20 cellular contexts compared by ENCODE assay signal in the genomic region with DNA sequence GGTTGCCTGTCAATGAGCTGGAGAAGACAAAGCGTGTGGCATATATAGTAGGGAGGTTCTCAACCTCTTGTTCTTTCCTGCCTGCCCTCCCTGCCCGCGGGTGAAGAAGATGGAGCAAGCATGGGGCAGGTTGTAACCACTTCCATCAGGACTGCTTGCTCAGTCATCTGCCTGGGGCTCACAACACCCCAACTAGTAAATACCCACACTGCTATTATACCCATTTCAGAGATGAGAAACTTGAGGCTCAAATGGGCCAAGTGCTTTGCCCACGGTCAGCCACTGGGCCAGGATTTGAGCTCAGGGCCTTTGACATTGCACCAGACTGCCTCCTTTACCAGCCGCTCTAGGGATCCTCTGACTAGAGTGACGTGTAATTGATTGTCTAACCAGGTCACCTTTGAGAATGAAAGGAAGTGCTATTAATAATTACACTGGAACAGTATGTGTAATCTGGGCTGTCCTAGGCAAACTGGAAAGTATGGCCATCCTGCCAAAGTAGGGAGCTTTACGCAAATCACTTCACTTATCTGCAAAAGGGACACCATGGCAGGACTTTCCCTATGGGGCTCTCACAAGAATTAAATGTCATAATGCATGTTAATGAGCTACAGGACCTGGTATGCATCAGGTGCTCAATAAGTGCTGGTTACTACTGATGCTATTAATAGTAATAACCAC. TPM values are rescaled to one million over a fixed set of nuclear protein-coding genes. Genes with fewer than 3 reads are reported as not detected.
DNase-seq lines count a peak whose midpoint lies in the region; ATAC-seq, FAIRE-seq and TF ChIP-seq lines count a peak whose summit lies in the region.
"Had no signal": no experiment of that assay in that cellular context is flagged by ENCODE, and none has a peak within 500 bp of the region (broad histone marks: within the 10 kb centered on the region; RNA-seq: fewer than 3 reads in every experiment).

No MANE protein-coding gene starts in this region.

- peak in 1 of 7 experiments; percentile 3 for TF ChIP-seq CTCF in body of pancreas (IDR thresholded peaks at IDR 0.05)

- no peak for FAIRE-seq in small intestine (lab: Jason Lieb, UNC)

- peak; percentile 60 for ATAC-seq in body of pancreas
- ATAC-seq: PC-3 had no signal

- H3K9me3 ChIP-seq in body of pancreas (no peaks in the 10 kb centered on the region), small intestine (ENCODE audit: control insufficient read depth, low read depth) (no peaks in the 10 kb centered on the region)
- H3K9me3 ChIP-seq: BLaER1, neutrophil, thyroid gland had no signal

- intact Hi-C loops in body of pancreas (cut with DNase I) = no loop called here

- no peak overlapping the region for H3K4me3 ChIP-seq in body of pancreas
- no peak overlapping the region for H3K4me3 ChIP-seq in small intestine (ENCODE audit: low read depth in 1 of 2, low read length in 2 of 2)
- H3K4me3 ChIP-seq: BLaER1, dorsolateral prefrontal cortex, smooth muscle cell, thyroid gland had no signal

- H3K27ac ChIP-seq in body of pancreas = peak overlapping the region; percentile 96 to 100 (median 99)
- peak overlapping the region; percentile 50 to 83 for H3K27ac ChIP-seq in small intestine (ENCODE audit: low read depth in 1 of 2, low read length in 1 of 2)
- H3K27ac ChIP-seq: BLaER1, neutrophil had no signal

- H3K27me3 ChIP-seq in body of pancreas (no peaks in the 10 kb centered on the region), small intestine (ENCODE audit: control insufficient read depth in 2 of 2, insufficient read depth in 2 of 2, low read length in 2 of 2) (no peaks in the 10 kb centered on the region)
- H3K27me3 ChIP-seq: thyroid gland had no signal

- H3K36me3 ChIP-seq in body of pancreas (replicated peaks in 1 of 2; ENCODE audit: insufficient read depth in 1 of 2, low read depth in 2 of 2) = no peaks in the 10 kb centered on the region
- no peaks in the 10 kb centered on the region for H3K36me3 ChIP-seq in small intestine (ENCODE audit: control insufficient read depth in 2 of 2, insufficient read depth in 2 of 2, low read length in 2 of 2)
- H3K36me3 ChIP-seq: BLaER1, neutrophil, thyroid gland had no signal

- peak; percentile 10 to 70 (median 55) for TF ChIP-seq POLR2A in body of pancreas (IDR thresholded peaks at IDR 0.05)

- DNase-seq in body of pancreas (peak; percentile 59 to 82 (median 70)), glomerular visceral epithelial cell (ENCODE audit: extremely low spot score) (peak; percentile 66), mucosa of gallbladder (ENCODE audit: low spot score) (peak; percentile 39), small intestine (peak; percentile 90), Kasumi-1 (lab: John Stamatoyannopoulos, UW) (no peak), islet precursor cell (no peak), Ammon's horn (ENCODE audit: low spot score) (no peak)
- no peak for DNase-seq in stimulated activated CD4-positive, alpha-beta T cell treated with anti-CD3 and anti-CD28 coated beads, Interleukin-2, amount 100 ng/mL, for 48 hours
- DNase-seq: activated CD4-positive, alpha-beta T cell treated with anti-CD3 and anti-CD28 coated beads, Interleukin-2, amount 50 U/mL, for 1 hour; activated naive CD4-positive, alpha-beta T cell treated with anti-CD3 and anti-CD28 coated beads for 36 hours; DMS153; dorsolateral prefrontal cortex; HFFc6; hypothalamus; PC-3; thyroid gland had no signal

- H3K4me1 ChIP-seq in body of pancreas (peaks cover 58% of the 10 kb centered on the region), small intestine (ENCODE audit: control insufficient read depth in 2 of 2, insufficient read depth in 1 of 2, low read depth in 1 of 2, low read length in 1 of 2) (peaks cover 3 to 15% of the 10 kb centered on the region in 2 donors)

- WGBS in body of pancreas, 2 donors = 28 to 41% methylated on average over 7 of the region's 7 CpGs
- 29 to 68% (median 48%) methylated on average over 7 of the region's 7 CpGs for WGBS in small intestine, 3 donors

RNA-seq across cellular contexts. Expression of gene CDC42EP1, which starts 2.8 kb away (rescaled TPM):
- total RNA-seq in body of pancreas (10 to 100 TPM; 73.2 to 84.7 TPM), mucosa of gallbladder (186 TPM)
- polyA plus RNA-seq in small intestine = 10 to 100 TPM; 19.7 to 81.5 (median 29.5) TPM

RNA-seq across cellular contexts. Expression of gene LGALS2, which starts 22.4 kb away (rescaled TPM):
- total RNA-seq in body of pancreas = 10 to 100 TPM; 19.2 to 68.9 TPM
- 776 TPM for total RNA-seq in mucosa of gallbladder
- 100 to 1,000 TPM; 174 to 256 (median 210) TPM for polyA plus RNA-seq in small intestine
- total RNA-seq: activated naive CD4-positive, alpha-beta T cell treated with anti-CD3 and anti-CD28 coated beads for 36 hours; fibroblast of lung; HFFc6; PC-3; smooth muscle cell; thyroid gland had no signal

RNA-seq across cellular contexts. Expression of gene CARD10, which starts 38.2 kb away (rescaled TPM):
- 10 to 100 TPM; 17.4 to 28.7 TPM for total RNA-seq in body of pancreas
- 62.8 TPM for total RNA-seq in mucosa of gallbladder
- polyA plus RNA-seq in small intestine = 100 to 1,000 TPM in 2 of 3 donors, 10 to 100 TPM in 1; 48.2 to 129 (median 129) TPM
- total RNA-seq: activated naive CD4-positive, alpha-beta T cell treated with anti-CD3 and anti-CD28 coated beads for 36 hours had no signal

RNA-seq across cellular contexts. Expression of gene GGA1, which starts 51.2 kb away (rescaled TPM):
- 10 to 100 TPM; 38.4 to 42.5 TPM for total RNA-seq in body of pancreas
- total RNA-seq in mucosa of gallbladder = 81.5 TPM
- polyA plus RNA-seq in small intestine = 10 to 100 TPM; 44.4 to 73.2 (median 67.5) TPM

Comparison
In these comparisons a context has a peak if more than half of its experiments do, and no peak if none do; other contexts are left out.
1. DNase-seq: peak in body of pancreas (4 of 4), glomerular visceral epithelial cell (single experiment), mucosa of gallbladder (single experiment) and small intestine (single experiment); none in Kasumi-1 (0 of 2), islet precursor cell (single experiment), Ammon's horn (single experiment) and stimulated activated CD4-positive, alpha-beta T cell treated with anti-CD3 and anti-CD28 coated beads, Interleukin-2, amount 100 ng/mL, for 48 hours (0 of 2).
2. RNA of gene LGALS2, which starts 22.4 kb away (total RNA-seq): 776 TPM in mucosa of gallbladder (single experiment); 19.2 to 68.9 TPM in body of pancreas; every median in the first group is over 10 times any median in the second.